Comparison of ENCODE assay signal across 9 cellular contexts in genomic region chr7:30911561-30911969, GRCh38. TPM values are rescaled to one million over a fixed set of nuclear protein-coding genes. Genes with fewer than 3 reads are reported as not detected.
DNase-seq lines count a peak whose midpoint lies in the region; ATAC-seq and TF ChIP-seq lines count a peak whose summit lies in the region.
"Had no signal": no experiment of that assay in that cellular context is flagged by ENCODE, and none has a peak within 500 bp of the region (broad histone marks: within the 10 kb centered on the region; RNA-seq: fewer than 3 reads in every experiment).

Gene AQP1, plus strand, starts transcription at chr7:30911853. Its CDS starts 57 bp downstream, at chr7:30911910.

- H3K27me3 ChIP-seq in dorsolateral prefrontal cortex, result no peaks in the 10 kb centered on the region
- H3K27me3 ChIP-seq in stomach, result peaks cover 0 to 7% (median 0%) of the 10 kb centered on the region in 3 donors

- intact Hi-C loops in dorsolateral prefrontal cortex (cut with DNase I), result loop anchor here in 1 of 2 donors (10.0 kb wide), 1 partner anchor 107 kb away; no protein-coding TSS in a partner anchor
- intact Hi-C loops in lower leg skin (cut with DNase I; ENCODE audit: low total_unique reads), result no loop called here
- intact Hi-C loops in stomach (cut with DNase I; ENCODE audit: low total_unique reads), result no loop called here

- no peak for TF ChIP-seq EP300 in stomach (IDR thresholded peaks at IDR 0.05)

- TF ChIP-seq POLR2A in lower leg skin (IDR thresholded peaks at IDR 0.05) (no peak), stomach (IDR thresholded peaks at IDR 0.05) (peak in 1 of 4 donors; percentile 22)

- DNase-seq in HUDEP-2 (lab: John Stamatoyannopoulos, UW; ENCODE audit: unreplicated experiment in 76 of 76) (peak in 40 of 76 experiments; percentile 6 to 83 (median 40)), dorsolateral prefrontal cortex (peak in 4 of 10 donors; percentile 15 to 47 (median 36)), lower leg skin (ENCODE audit: low spot score in 2 of 2) (peak; percentile 44 to 94), stomach (no peak), NCI-H2029 (lab: John Stamatoyannopoulos, UW) (no peak), GM03348 (ENCODE audit: low spot score) (no peak), NCI-H510A treated with DMSO at 0.1 percent for 48 hours (lab: John Stamatoyannopoulos, UW) (no peak)
- DNase-seq: stimulated activated CD4-positive, alpha-beta T cell treated with anti-CD3 and anti-CD28 coated beads, Interleukin-1b, Interleukin-23, amount 100 ng/mL, for 48 hours had no signal

- peaks cover 10 to 68% (median 34%) of the 10 kb centered on the region in 4 donors for H3K4me1 ChIP-seq in stomach

- no peak for TF ChIP-seq CTCF in dorsolateral prefrontal cortex (IDR thresholded peaks at IDR 0.05 in 54 of 56, conservative IDR thresholded peaks at IDR 0.05 in 2 of 56; ENCODE audit: low read depth in 1 of 56, partially characterized antibody in 56 of 56)
- no peak for TF ChIP-seq CTCF in lower leg skin (IDR thresholded peaks at IDR 0.05)
- TF ChIP-seq CTCF in stomach (IDR thresholded peaks at IDR 0.05), result no peak

- ATAC-seq in GM18519 (IDR thresholded peaks at IDR 0.05; ENCODE audit: low FRiP score, unreplicated experiment), result no peak

- H3K27ac ChIP-seq in dorsolateral prefrontal cortex (peak within 1 kb of the TSS in 1 of 59 donors; percentile 7), stomach (peak within 1 kb of the TSS in 4 of 5 donors; percentile 26 to 82 (median 70))

- H3K4me3 ChIP-seq in dorsolateral prefrontal cortex (peak within 1 kb of the TSS in 27 of 59 donors; percentile 3 to 50 (median 26)), lower leg skin (ENCODE audit: low read depth, poor library complexity, severe bottlenecking) (peak within 1 kb of the TSS; percentile 10), stomach (peak within 1 kb of the TSS; percentile 34 to 46 (median 43))

- 43 to 52% methylated on average over 12 of the region's 12 CpGs for WGBS in lower leg skin, 2 donors
- WGBS in stomach, 5 donors, result 10 to 33% (median 18%) methylated on average over 9 to 12 of the region's 12 CpGs

- no peaks in the 10 kb centered on the region for H3K9me3 ChIP-seq in stomach

- no peaks in the 10 kb centered on the region for H3K36me3 ChIP-seq in stomach

RNA-seq across cellular contexts. Expression of gene AQP1, which starts in this region (rescaled TPM):
- 100 to 1,000 TPM in 59 of 120 experiments, 10 to 100 TPM in 61; 11.4 to 553 (median 98.9) TPM for total RNA-seq in dorsolateral prefrontal cortex
- total RNA-seq in lower leg skin, result 100 to 1,000 TPM in 2 of 4 donors, 10 to 100 TPM in 2; 50.7 to 247 (median 103) TPM
- 100 to 1,000 TPM in 1 of 5 donors, 10 to 100 TPM in 4; 38.2 to 158 (median 64.6) TPM for total RNA-seq in stomach
- polyA plus RNA-seq in stomach, result 10 to 100 TPM in 1 of 3 donors, 1 to 10 TPM in 2; 3.8 to 83.6 (median 8.7) TPM

Comparison
In these comparisons a context has a peak if more than half of its experiments do, and no peak if none do; other contexts are left out.
1. DNase-seq: peak in HUDEP-2 (40 of 76) and lower leg skin (2 of 2); none in stomach (single experiment), NCI-H2029 (single experiment), GM03348 (single experiment) and NCI-H510A treated with DMSO at 0.1 percent for 48 hours (single experiment).